In the genomic region with DNA sequence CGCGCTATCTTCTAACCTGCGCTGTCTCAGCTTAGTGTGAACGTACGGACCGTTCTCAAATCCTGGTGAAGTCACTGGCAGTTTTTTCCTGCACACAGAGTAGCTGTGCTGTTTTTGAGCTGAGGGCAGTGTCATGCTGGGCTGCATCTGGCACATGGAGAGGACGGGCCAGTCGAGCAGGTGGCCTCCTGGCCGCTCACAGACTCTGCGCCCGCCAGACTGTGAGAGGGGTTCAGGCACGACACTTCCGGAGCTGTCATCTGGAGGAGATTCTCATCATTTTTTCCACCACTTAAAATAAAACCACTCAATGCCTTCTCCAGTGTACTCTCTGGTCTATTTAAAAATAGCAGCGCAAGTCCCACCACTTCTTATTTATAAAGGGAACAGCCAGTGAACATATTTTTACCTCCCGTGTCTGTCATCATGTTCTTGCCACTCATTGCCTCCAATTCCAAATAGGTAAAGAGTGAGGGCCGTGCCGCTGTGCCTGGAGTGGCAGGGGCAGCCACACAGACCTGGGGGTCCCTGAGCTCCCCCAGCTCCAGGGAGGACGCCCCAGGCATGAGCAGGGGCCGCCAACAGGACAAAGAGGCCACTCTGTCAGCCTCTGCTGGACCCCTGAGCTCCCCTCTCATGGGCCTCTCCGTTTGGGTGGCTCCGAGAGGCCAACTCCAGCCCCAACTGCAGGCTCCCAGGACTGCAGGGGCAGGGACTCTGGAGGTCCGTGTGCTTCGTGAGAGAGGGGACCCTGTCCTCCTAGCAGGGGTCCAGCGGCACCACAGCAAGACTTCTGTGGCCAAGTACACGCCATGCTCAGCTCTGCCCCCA, we compare ENCODE assay signal across 1 cellular context.
TF ChIP-seq lines count a peak whose summit lies in the region.

No MANE protein-coding gene starts in this region.

TF ChIP-seq in IMR-90, 13 proteins besides CTCF, POLR2A, EP300 and RAD21:
- TF ChIP-seq NFE2L2 (IDR thresholded peaks at IDR 0.05; ENCODE audit: low read depth, low read length) (no peak), MAZ (IDR thresholded peaks at IDR 0.05; ENCODE audit: borderline replicate concordance, low read depth, low read length) (no peak), RFX5 (IDR thresholded peaks at IDR 0.05; ENCODE audit: low read depth, low read length) (no peak), RCOR1 (IDR thresholded peaks at IDR 0.05; ENCODE audit: insufficient replicate concordance, low read length) (no peak), CHD1 (IDR thresholded peaks at IDR 0.05; ENCODE audit: low read depth, low read length) (no peak), FOS (IDR thresholded peaks at IDR 0.05; ENCODE audit: low read depth, low read length) (no peak), MAFK (IDR thresholded peaks at IDR 0.05; ENCODE audit: low read depth, low read length) (no peak), MXI1 (IDR thresholded peaks at IDR 0.05; ENCODE audit: borderline replicate concordance, low read depth, low read length) (no peak), BHLHE40 (IDR thresholded peaks at IDR 0.05; ENCODE audit: low read depth, low read length) (no peak)
- TF ChIP-seq, protein P1, sequence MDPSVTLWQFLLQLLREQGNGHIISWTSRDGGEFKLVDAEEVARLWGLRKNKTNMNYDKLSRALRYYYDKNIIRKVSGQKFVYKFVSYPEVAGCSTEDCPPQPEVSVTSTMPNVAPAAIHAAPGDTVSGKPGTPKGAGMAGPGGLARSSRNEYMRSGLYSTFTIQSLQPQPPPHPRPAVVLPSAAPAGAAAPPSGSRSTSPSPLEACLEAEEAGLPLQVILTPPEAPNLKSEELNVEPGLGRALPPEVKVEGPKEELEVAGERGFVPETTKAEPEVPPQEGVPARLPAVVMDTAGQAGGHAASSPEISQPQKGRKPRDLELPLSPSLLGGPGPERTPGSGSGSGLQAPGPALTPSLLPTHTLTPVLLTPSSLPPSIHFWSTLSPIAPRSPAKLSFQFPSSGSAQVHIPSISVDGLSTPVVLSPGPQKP (IDR thresholded peaks at IDR 0.05; ENCODE audit: borderline replicate concordance, low read depth, low read length): no peak
TF ChIP-seq in IMR-90: peak in this region for 0.
